ENCODE assay signal across 9 cellular contexts in genomic region chr19:49683814-49684250, GRCh38.
"Had no signal": no experiment of that assay in that cellular context is flagged by ENCODE, and none has a peak within 500 bp of the region (broad histone marks: within the 10 kb centered on the region; RNA-seq: fewer than 3 reads in every experiment).

No MANE protein-coding gene starts in this region.

- DNase-seq: activated CD4-positive, alpha-beta T cell treated with anti-CD3 and anti-CD28 coated beads, Interleukin-2, amount 50 U/mL, for 4 hours; amygdala; naive B cell; posterior cingulate gyrus; transverse colon had no signal

- H3K9me3 Mint-ChIP-seq: activated T-helper 1 cell treated with anti-CD3 and anti-CD28 coated beads, Interleukin-12 subunit alpha, Interleukin-12 subunit beta, Interleukin-2, Interleukin-4 antibody, amounts not matched to agents 30 ng/mL and 10 ng/mL and 1 ng/mL, durations not matched to agents 14 hours and 24 hours and 36 hours; brain; naive B cell had no signal

- H3K4me3 ChIP-seq: esophagus muscularis mucosa, transverse colon had no signal

- H3K27me3 Mint-ChIP-seq: naive B cell had no signal

- H3K27ac Mint-ChIP-seq: activated T-helper 1 cell treated with anti-CD3 and anti-CD28 coated beads, Interleukin-12 subunit alpha, Interleukin-12 subunit beta, Interleukin-2, Interleukin-4 antibody, amounts not matched to agents 30 ng/mL and 10 ng/mL and 1 ng/mL, durations not matched to agents 14 hours and 24 hours and 36 hours had no signal

- H3K9me3 ChIP-seq: esophagus muscularis mucosa, neutrophil, transverse colon had no signal

- H3K4me3 Mint-ChIP-seq: activated T-helper 1 cell treated with anti-CD3 and anti-CD28 coated beads, Interleukin-12 subunit alpha, Interleukin-12 subunit beta, Interleukin-2, Interleukin-4 antibody, amounts not matched to agents 30 ng/mL and 10 ng/mL and 1 ng/mL, durations not matched to agents 14 hours and 24 hours and 36 hours; brain; naive B cell had no signal

- H3K27ac ChIP-seq: esophagus muscularis mucosa, neutrophil, transverse colon had no signal
